In the genomic region with DNA sequence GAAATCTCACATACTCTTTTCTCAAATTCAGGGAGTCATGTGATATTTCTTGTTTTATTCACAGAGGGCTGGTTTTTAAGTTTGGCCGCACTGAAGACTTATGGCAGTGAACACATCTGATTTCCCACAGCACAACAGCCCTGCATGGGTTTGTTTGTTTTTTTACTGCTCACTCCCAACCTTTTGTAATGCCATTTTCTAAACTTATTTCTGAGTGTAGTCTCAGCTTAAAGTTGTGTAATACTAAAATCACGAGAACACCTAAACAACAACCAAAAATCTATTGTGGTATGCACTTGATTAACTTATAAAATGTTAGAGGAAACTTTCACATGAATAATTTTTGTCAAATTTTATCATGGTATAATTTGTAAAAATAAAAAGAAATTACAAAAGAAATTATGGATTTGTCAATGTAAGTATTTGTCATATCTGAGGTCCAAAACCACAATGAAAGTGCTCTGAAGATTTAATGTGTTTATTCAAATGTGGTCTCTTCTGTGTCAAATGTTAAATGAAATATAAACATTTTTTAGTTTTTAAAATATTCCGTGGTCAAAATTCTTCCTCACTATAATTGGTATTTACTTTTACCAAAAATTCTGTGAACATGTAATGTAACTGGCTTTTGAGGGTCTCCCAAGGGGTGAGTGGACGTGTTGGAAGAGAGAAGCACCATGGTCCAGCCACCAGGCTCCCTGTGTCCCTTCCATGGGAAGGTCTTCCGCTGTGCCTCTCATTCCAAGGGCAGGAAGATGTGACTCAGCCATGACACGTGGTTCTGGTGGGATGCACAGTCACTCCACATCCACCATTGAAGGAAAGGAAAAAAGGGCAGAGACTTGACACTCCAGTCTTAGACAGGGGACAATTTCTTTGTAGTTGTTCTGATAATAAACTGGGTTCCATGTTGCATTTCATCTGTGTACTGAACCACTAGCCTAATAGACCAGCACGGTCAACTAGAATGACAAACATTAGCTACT, we compare ENCODE assay signal across 11 cellular contexts. TPM values are rescaled to one million over a fixed set of nuclear protein-coding genes. Genes with fewer than 3 reads are reported as not detected.
DNase-seq lines count a peak whose midpoint lies in the region; ATAC-seq and TF ChIP-seq lines count a peak whose summit lies in the region.
"Had no signal": no experiment of that assay in that cellular context is flagged by ENCODE, and none has a peak within 500 bp of the region (broad histone marks: within the 10 kb centered on the region; RNA-seq: fewer than 3 reads in every experiment).

No MANE protein-coding gene starts in this region.

- POLR2A ChIA-PET in activated CD8-positive, alpha-beta T cell treated with anti-CD3 and anti-CD28 coated beads for 36 hours (lab: Charles Lee), result no interaction called here
- POLR2A ChIA-PET in activated CD8-positive, alpha-beta T cell treated with anti-CD3 and anti-CD28 coated beads, Interleukin-2, amount 10 ng/mL, durations not matched to agents 7 days and 5 days (lab: Charles Lee), result interaction anchor here (0.6 kb wide), 1 partner anchor 28 kb away, joined by 3 read pairs; no protein-coding TSS in a partner anchor

- H3K4me3 Mint-ChIP-seq in activated CD8-positive, alpha-beta T cell treated with anti-CD3 and anti-CD28 coated beads for 36 hours, result no peak overlapping the region
- H3K4me3 Mint-ChIP-seq in activated CD8-positive, alpha-beta T cell treated with anti-CD3 and anti-CD28 coated beads, Interleukin-2, amount 10 ng/mL, durations not matched to agents 7 days and 5 days, result no peak overlapping the region
- H3K4me3 Mint-ChIP-seq in stimulated activated naive B cell treated with anti-CD40 and anti-IgM and Interleukin-4, amounts not matched to agents 10 μg/mL and 1 μg/mL and 100 μg/mL, for 72 hours, result no peak overlapping the region

- H3K9me3 ChIP-seq in stomach, result no peaks in the 10 kb centered on the region
- H3K9me3 ChIP-seq: lower lobe of right lung, tibial artery had no signal

- H3K36me3 Mint-ChIP-seq in activated CD8-positive, alpha-beta T cell treated with anti-CD3 and anti-CD28 coated beads for 36 hours (ENCODE audit: low read depth), result peaks cover 29% of the 10 kb centered on the region
- peaks cover 51% of the 10 kb centered on the region for H3K36me3 Mint-ChIP-seq in activated CD8-positive, alpha-beta T cell treated with anti-CD3 and anti-CD28 coated beads, Interleukin-2, amount 10 ng/mL, durations not matched to agents 7 days and 5 days (ENCODE audit: low read depth)
- H3K36me3 Mint-ChIP-seq in stimulated activated naive B cell treated with anti-CD40 and anti-IgM and Interleukin-4, amounts not matched to agents 10 μg/mL and 1 μg/mL and 100 μg/mL, for 72 hours, result peaks cover 18 to 27% of the 10 kb centered on the region in 2 donors

- peak overlapping the region; percentile 74 for H3K27ac Mint-ChIP-seq in activated CD8-positive, alpha-beta T cell treated with anti-CD3 and anti-CD28 coated beads for 36 hours
- H3K27ac Mint-ChIP-seq in activated CD8-positive, alpha-beta T cell treated with anti-CD3 and anti-CD28 coated beads, Interleukin-2, amount 10 ng/mL, durations not matched to agents 7 days and 5 days, result no peak overlapping the region
- peak overlapping the region; percentile 77 for H3K27ac Mint-ChIP-seq in stimulated activated naive B cell treated with anti-CD40 and anti-IgM and Interleukin-4, amounts not matched to agents 10 μg/mL and 1 μg/mL and 100 μg/mL, for 72 hours

- ATAC-seq in activated CD8-positive, alpha-beta T cell treated with anti-CD3 and anti-CD28 coated beads for 36 hours, result no peak
- ATAC-seq in activated CD8-positive, alpha-beta T cell treated with anti-CD3 and anti-CD28 coated beads, Interleukin-2, amount 10 ng/mL, durations not matched to agents 7 days and 5 days, result no peak
- ATAC-seq in stimulated activated naive B cell treated with anti-CD40 and anti-IgM and Interleukin-4, amounts not matched to agents 10 μg/mL and 1 μg/mL and 100 μg/mL, for 72 hours (replicated peaks), result no peak
- ATAC-seq: lower lobe of right lung had no signal

- intact Hi-C loops in activated CD8-positive, alpha-beta T cell treated with anti-CD3 and anti-CD28 coated beads for 36 hours (cut with micrococcal nuclease), result no loop called here
- intact Hi-C loops in stomach (cut with DNase I; ENCODE audit: low total_unique reads), result no loop called here

- H3K27me3 Mint-ChIP-seq in activated CD8-positive, alpha-beta T cell treated with anti-CD3 and anti-CD28 coated beads for 36 hours, result no peaks in the 10 kb centered on the region
- H3K27me3 Mint-ChIP-seq in activated CD8-positive, alpha-beta T cell treated with anti-CD3 and anti-CD28 coated beads, Interleukin-2, amount 10 ng/mL, durations not matched to agents 7 days and 5 days (ENCODE audit: low read depth), result no peaks in the 10 kb centered on the region
- H3K27me3 Mint-ChIP-seq in stimulated activated naive B cell treated with anti-CD40 and anti-IgM and Interleukin-4, amounts not matched to agents 10 μg/mL and 1 μg/mL and 100 μg/mL, for 72 hours, result no peaks in the 10 kb centered on the region

- no peak for DNase-seq in activated CD8-positive, alpha-beta T cell treated with anti-CD3 and anti-CD28 coated beads for 36 hours
- DNase-seq in activated CD8-positive, alpha-beta T cell treated with anti-CD3 and anti-CD28 coated beads, Interleukin-2, amount 10 ng/mL, durations not matched to agents 7 days and 5 days, result no peak
- peak; percentile 86 for DNase-seq in fibroblast of villous mesenchyme (ENCODE audit: low read depth)
- DNase-seq in stimulated activated naive B cell treated with anti-CD40 and anti-IgM and Interleukin-4, amounts not matched to agents 10 μg/mL and 1 μg/mL and 100 μg/mL, for 72 hours, result no peak
- no peak for DNase-seq in SW 1271 (lab: John Stamatoyannopoulos, UW)
- DNase-seq in stomach, result no peak
- DNase-seq in GM19238 (ENCODE audit: insufficient read length, low spot score), result no peak
- DNase-seq: lower lobe of right lung, NCI-H2029 treated with DMSO at 0.1 percent for 48 hours, tibial artery had no signal

- H3K27ac ChIP-seq in VCaP (peak overlapping the region; percentile 83), stomach (no peak overlapping the region)
- H3K27ac ChIP-seq: lower lobe of right lung had no signal

- no peaks in the 10 kb centered on the region for H3K27me3 ChIP-seq in stomach
- H3K27me3 ChIP-seq: tibial artery had no signal

- 86 to 90% (median 88%) methylated on average over 7 of the region's 7 CpGs for WGBS in stomach, 5 donors

- H3K36me3 ChIP-seq in stomach, result peaks cover 35 to 63% (median 62%) of the 10 kb centered on the region in 4 donors

- TF ChIP-seq CTCF in activated CD8-positive, alpha-beta T cell treated with anti-CD3 and anti-CD28 coated beads for 36 hours (IDR thresholded peaks at IDR 0.05), result no peak
- TF ChIP-seq CTCF in VCaP (conservative IDR thresholded peaks at IDR 0.05), result no peak
- TF ChIP-seq CTCF in fibroblast of villous mesenchyme (IDR thresholded peaks at IDR 0.05; ENCODE audit: insufficient read depth, low read depth, low read length), result no peak
- no peak for TF ChIP-seq CTCF in stomach (IDR thresholded peaks at IDR 0.05)

- peaks cover 38% of the 10 kb centered on the region for H3K4me1 Mint-ChIP-seq in activated CD8-positive, alpha-beta T cell treated with anti-CD3 and anti-CD28 coated beads for 36 hours (ENCODE audit: low read depth)
- peaks cover 45% of the 10 kb centered on the region for H3K4me1 Mint-ChIP-seq in activated CD8-positive, alpha-beta T cell treated with anti-CD3 and anti-CD28 coated beads, Interleukin-2, amount 10 ng/mL, durations not matched to agents 7 days and 5 days (ENCODE audit: low read depth)
- H3K4me1 Mint-ChIP-seq in stimulated activated naive B cell treated with anti-CD40 and anti-IgM and Interleukin-4, amounts not matched to agents 10 μg/mL and 1 μg/mL and 100 μg/mL, for 72 hours, result peaks cover 2 to 4% of the 10 kb centered on the region in 2 donors

- CTCF ChIA-PET in activated CD8-positive, alpha-beta T cell treated with anti-CD3 and anti-CD28 coated beads for 36 hours (lab: Charles Lee), result no interaction called here
- CTCF ChIA-PET in activated CD8-positive, alpha-beta T cell treated with anti-CD3 and anti-CD28 coated beads, Interleukin-2, amount 10 ng/mL, durations not matched to agents 7 days and 5 days (lab: Charles Lee), result no interaction called here

- peaks cover 0 to 6% (median 0%) of the 10 kb centered on the region in 4 donors for H3K4me1 ChIP-seq in stomach
- H3K4me1 ChIP-seq: lower lobe of right lung had no signal

- H3K9me3 Mint-ChIP-seq in activated CD8-positive, alpha-beta T cell treated with anti-CD3 and anti-CD28 coated beads for 36 hours, result no peaks in the 10 kb centered on the region
- no peaks in the 10 kb centered on the region for H3K9me3 Mint-ChIP-seq in activated CD8-positive, alpha-beta T cell treated with anti-CD3 and anti-CD28 coated beads, Interleukin-2, amount 10 ng/mL, durations not matched to agents 7 days and 5 days (ENCODE audit: insufficient read depth)
- no peaks in the 10 kb centered on the region for H3K9me3 Mint-ChIP-seq in stimulated activated naive B cell treated with anti-CD40 and anti-IgM and Interleukin-4, amounts not matched to agents 10 μg/mL and 1 μg/mL and 100 μg/mL, for 72 hours

- no peak for TF ChIP-seq EP300 in stomach (IDR thresholded peaks at IDR 0.05)

- TF ChIP-seq POLR2A in stomach (IDR thresholded peaks at IDR 0.05), result no peak

- H3K4me3 ChIP-seq in fibroblast of villous mesenchyme (ENCODE audit: low read depth, low read length) (no peak overlapping the region), stomach (no peak overlapping the region)
- H3K4me3 ChIP-seq: lower lobe of right lung, tibial artery had no signal

RNA-seq across cellular contexts. Expression of a gene that starts 22.8 kb away (rescaled TPM):
- 10 to 100 TPM; 88.5 to 89.3 TPM for total RNA-seq in activated CD8-positive, alpha-beta T cell treated with anti-CD3 and anti-CD28 coated beads for 36 hours
- 100 to 1,000 TPM; 117 to 127 TPM for total RNA-seq in activated CD8-positive, alpha-beta T cell treated with anti-CD3 and anti-CD28 coated beads, Interleukin-2, amount 10 ng/mL, durations not matched to agents 7 days and 5 days
- total RNA-seq in fibroblast of villous mesenchyme (109 and 142 TPM in 2 replicates), stomach (100 to 1,000 TPM in 1 of 5 donors, 10 to 100 TPM in 4; 27.2 to 115 (median 67.2) TPM)
- polyA plus RNA-seq in stomach, result 10 to 100 TPM; 40.5 to 83.3 (median 43.7) TPM

RNA-seq across cellular contexts. Expression of a gene that starts 59.7 kb away (rescaled TPM):
- total RNA-seq in activated CD8-positive, alpha-beta T cell treated with anti-CD3 and anti-CD28 coated beads for 36 hours, result under 1 TPM; 0.50 to 0.56 TPM
- under 1 TPM in 1 of 2 experiments, not detected in 1; 0.13 TPM for total RNA-seq in activated CD8-positive, alpha-beta T cell treated with anti-CD3 and anti-CD28 coated beads, Interleukin-2, amount 10 ng/mL, durations not matched to agents 7 days and 5 days
- total RNA-seq in fibroblast of villous mesenchyme (under 0.01 TPM in 2 replicates), stomach (1 to 10 TPM in 1 of 5 donors, not detected in 4; 2.9 TPM)
- polyA plus RNA-seq in stomach, result under 1 TPM in 1 of 3 donors, not detected in 2; 0.13 TPM
